In genomic region chr20:3710703-3711417, GRCh38 we compare ENCODE assay signal across 1 cellular context.
TF ChIP-seq lines count a peak whose summit lies in the region.

No MANE protein-coding gene starts in this region.

TF ChIP-seq in HepG2, 621 proteins besides CTCF, POLR2A, EP300 and RAD21 (continued from another document):
- TF ChIP-seq RBFOX2 (IDR thresholded peaks at IDR 0.05; ENCODE audit: low read depth, low read length): no peak
- no peak for TF ChIP-seq ZNF550 (CRISPR knock-in tag; IDR thresholded peaks at IDR 0.05; ENCODE audit: borderline replicate concordance)
- TF ChIP-seq PLRG1 (conservative IDR thresholded peaks at IDR 0.05): no peak
- no peak for TF ChIP-seq TRIM24 (CRISPR knock-in tag; IDR thresholded peaks at IDR 0.05)
- TF ChIP-seq KDM6A (CRISPR knock-in tag; IDR thresholded peaks at IDR 0.05; ENCODE audit: low read depth): no peak
- 0 out of 2 replicates have a peak, but pooled peaks have one; percentile 45 for TF ChIP-seq GATAD1 (CRISPR knock-in tag; IDR thresholded peaks at IDR 0.05)
- TF ChIP-seq, protein P1, sequence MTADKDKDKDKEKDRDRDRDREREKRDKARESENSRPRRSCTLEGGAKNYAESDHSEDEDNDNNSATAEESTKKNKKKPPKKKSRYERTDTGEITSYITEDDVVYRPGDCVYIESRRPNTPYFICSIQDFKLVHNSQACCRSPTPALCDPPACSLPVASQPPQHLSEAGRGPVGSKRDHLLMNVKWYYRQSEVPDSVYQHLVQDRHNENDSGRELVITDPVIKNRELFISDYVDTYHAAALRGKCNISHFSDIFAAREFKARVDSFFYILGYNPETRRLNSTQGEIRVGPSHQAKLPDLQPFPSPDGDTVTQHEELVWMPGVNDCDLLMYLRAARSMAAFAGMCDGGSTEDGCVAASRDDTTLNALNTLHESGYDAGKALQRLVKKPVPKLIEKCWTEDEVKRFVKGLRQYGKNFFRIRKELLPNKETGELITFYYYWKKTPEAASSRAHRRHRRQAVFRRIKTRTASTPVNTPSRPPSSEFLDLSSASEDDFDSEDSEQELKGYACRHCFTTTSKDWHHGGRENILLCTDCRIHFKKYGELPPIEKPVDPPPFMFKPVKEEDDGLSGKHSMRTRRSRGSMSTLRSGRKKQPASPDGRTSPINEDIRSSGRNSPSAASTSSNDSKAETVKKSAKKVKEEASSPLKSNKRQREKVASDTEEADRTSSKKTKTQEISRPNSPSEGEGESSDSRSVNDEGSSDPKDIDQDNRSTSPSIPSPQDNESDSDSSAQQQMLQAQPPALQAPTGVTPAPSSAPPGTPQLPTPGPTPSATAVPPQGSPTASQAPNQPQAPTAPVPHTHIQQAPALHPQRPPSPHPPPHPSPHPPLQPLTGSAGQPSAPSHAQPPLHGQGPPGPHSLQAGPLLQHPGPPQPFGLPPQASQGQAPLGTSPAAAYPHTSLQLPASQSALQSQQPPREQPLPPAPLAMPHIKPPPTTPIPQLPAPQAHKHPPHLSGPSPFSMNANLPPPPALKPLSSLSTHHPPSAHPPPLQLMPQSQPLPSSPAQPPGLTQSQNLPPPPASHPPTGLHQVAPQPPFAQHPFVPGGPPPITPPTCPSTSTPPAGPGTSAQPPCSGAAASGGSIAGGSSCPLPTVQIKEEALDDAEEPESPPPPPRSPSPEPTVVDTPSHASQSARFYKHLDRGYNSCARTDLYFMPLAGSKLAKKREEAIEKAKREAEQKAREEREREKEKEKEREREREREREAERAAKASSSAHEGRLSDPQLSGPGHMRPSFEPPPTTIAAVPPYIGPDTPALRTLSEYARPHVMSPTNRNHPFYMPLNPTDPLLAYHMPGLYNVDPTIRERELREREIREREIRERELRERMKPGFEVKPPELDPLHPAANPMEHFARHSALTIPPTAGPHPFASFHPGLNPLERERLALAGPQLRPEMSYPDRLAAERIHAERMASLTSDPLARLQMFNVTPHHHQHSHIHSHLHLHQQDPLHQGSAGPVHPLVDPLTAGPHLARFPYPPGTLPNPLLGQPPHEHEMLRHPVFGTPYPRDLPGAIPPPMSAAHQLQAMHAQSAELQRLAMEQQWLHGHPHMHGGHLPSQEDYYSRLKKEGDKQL (CRISPR knock-in tag; IDR thresholded peaks at IDR 0.05; ENCODE audit: low read depth): no peak
- TF ChIP-seq ZNF296 (CRISPR knock-in tag; conservative IDR thresholded peaks at IDR 0.05): no peak; the same call in 1 of the 2 replicates
- TF ChIP-seq ZBTB42 (CRISPR knock-in tag; IDR thresholded peaks at IDR 0.05): no peak
- TF ChIP-seq, protein P2, sequence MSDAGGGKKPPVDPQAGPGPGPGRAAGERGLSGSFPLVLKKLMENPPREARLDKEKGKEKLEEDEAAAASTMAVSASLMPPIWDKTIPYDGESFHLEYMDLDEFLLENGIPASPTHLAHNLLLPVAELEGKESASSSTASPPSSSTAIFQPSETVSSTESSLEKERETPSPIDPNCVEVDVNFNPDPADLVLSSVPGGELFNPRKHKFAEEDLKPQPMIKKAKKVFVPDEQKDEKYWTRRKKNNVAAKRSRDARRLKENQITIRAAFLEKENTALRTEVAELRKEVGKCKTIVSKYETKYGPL (CRISPR knock-in tag; IDR thresholded peaks at IDR 0.05): no peak
- TF ChIP-seq, protein P3, sequence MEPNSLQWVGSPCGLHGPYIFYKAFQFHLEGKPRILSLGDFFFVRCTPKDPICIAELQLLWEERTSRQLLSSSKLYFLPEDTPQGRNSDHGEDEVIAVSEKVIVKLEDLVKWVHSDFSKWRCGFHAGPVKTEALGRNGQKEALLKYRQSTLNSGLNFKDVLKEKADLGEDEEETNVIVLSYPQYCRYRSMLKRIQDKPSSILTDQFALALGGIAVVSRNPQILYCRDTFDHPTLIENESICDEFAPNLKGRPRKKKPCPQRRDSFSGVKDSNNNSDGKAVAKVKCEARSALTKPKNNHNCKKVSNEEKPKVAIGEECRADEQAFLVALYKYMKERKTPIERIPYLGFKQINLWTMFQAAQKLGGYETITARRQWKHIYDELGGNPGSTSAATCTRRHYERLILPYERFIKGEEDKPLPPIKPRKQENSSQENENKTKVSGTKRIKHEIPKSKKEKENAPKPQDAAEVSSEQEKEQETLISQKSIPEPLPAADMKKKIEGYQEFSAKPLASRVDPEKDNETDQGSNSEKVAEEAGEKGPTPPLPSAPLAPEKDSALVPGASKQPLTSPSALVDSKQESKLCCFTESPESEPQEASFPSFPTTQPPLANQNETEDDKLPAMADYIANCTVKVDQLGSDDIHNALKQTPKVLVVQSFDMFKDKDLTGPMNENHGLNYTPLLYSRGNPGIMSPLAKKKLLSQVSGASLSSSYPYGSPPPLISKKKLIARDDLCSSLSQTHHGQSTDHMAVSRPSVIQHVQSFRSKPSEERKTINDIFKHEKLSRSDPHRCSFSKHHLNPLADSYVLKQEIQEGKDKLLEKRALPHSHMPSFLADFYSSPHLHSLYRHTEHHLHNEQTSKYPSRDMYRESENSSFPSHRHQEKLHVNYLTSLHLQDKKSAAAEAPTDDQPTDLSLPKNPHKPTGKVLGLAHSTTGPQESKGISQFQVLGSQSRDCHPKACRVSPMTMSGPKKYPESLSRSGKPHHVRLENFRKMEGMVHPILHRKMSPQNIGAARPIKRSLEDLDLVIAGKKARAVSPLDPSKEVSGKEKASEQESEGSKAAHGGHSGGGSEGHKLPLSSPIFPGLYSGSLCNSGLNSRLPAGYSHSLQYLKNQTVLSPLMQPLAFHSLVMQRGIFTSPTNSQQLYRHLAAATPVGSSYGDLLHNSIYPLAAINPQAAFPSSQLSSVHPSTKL (CRISPR knock-in tag; IDR thresholded peaks at IDR 0.05): no peak
- no peak for TF ChIP-seq DNMT1 (CRISPR knock-in tag; IDR thresholded peaks at IDR 0.05)
- TF ChIP-seq PHF5A (CRISPR knock-in tag; IDR thresholded peaks at IDR 0.05; ENCODE audit: low read depth, unreplicated experiment): no peak
- no peak for TF ChIP-seq ZBTB20 (CRISPR knock-in tag; IDR thresholded peaks at IDR 0.05; ENCODE audit: borderline replicate concordance, low read depth)
- no peak for TF ChIP-seq MXI1 (IDR thresholded peaks at IDR 0.05; ENCODE audit: borderline replicate concordance, low read depth, low read length)
- no peak for TF ChIP-seq ZNF354B (CRISPR knock-in tag; IDR thresholded peaks at IDR 0.05)
- no peak; the same call in 1 of the 2 replicates for TF ChIP-seq ARHGAP35 (CRISPR knock-in tag; IDR thresholded peaks at IDR 0.05; ENCODE audit: borderline replicate concordance)
- no peak for TF ChIP-seq ZNF3 (CRISPR knock-in tag; IDR thresholded peaks at IDR 0.05)
- no peak for TF ChIP-seq TEAD2 (CRISPR knock-in tag; IDR thresholded peaks at IDR 0.05)
- no peak for TF ChIP-seq SP4 (CRISPR knock-in tag; IDR thresholded peaks at IDR 0.05)
- TF ChIP-seq HOXA7 (CRISPR knock-in tag; IDR thresholded peaks at IDR 0.05): no peak
- TF ChIP-seq, protein P4, sequence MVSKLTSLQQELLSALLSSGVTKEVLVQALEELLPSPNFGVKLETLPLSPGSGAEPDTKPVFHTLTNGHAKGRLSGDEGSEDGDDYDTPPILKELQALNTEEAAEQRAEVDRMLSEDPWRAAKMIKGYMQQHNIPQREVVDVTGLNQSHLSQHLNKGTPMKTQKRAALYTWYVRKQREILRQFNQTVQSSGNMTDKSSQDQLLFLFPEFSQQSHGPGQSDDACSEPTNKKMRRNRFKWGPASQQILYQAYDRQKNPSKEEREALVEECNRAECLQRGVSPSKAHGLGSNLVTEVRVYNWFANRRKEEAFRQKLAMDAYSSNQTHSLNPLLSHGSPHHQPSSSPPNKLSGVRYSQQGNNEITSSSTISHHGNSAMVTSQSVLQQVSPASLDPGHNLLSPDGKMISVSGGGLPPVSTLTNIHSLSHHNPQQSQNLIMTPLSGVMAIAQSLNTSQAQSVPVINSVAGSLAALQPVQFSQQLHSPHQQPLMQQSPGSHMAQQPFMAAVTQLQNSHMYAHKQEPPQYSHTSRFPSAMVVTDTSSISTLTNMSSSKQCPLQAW (CRISPR knock-in tag; IDR thresholded peaks at IDR 0.05): peak; percentile 21; the same call in 1 of the 2 replicates
- 0 out of 2 replicates have a peak, but pooled peaks have one; percentile 12 for TF ChIP-seq SUZ12 (IDR thresholded peaks at IDR 0.05; ENCODE audit: low read depth, low read length)
- no peak; the same call in 1 of the 2 replicates for TF ChIP-seq TBX2 (CRISPR knock-in tag; IDR thresholded peaks at IDR 0.05; ENCODE audit: borderline replicate concordance)
- TF ChIP-seq GRHL1 (CRISPR knock-in tag; conservative IDR thresholded peaks at IDR 0.05): no peak
- no peak for TF ChIP-seq ZNF772 (CRISPR knock-in tag; IDR thresholded peaks at IDR 0.05)
- no peak for TF ChIP-seq MAFG (CRISPR knock-in tag; IDR thresholded peaks at IDR 0.05)
- TF ChIP-seq MAZ (IDR thresholded peaks at IDR 0.05; ENCODE audit: borderline replicate concordance, low read depth, low read length): peak; percentile 66; the same call in 1 of the 2 replicates
- TF ChIP-seq MAZ (CRISPR knock-in tag; IDR thresholded peaks at IDR 0.05; ENCODE audit: low read depth): peak; percentile 81; the same call in 1 of the 2 replicates
- peak; percentile 50; the same call in 1 of the 2 replicates for TF ChIP-seq REPIN1 (CRISPR knock-in tag; IDR thresholded peaks at IDR 0.05; ENCODE audit: borderline replicate concordance, low read depth)
- TF ChIP-seq ZNF331 (CRISPR knock-in tag; IDR thresholded peaks at IDR 0.05): peak; percentile 77
- TF ChIP-seq ZSCAN9 (CRISPR knock-in tag; IDR thresholded peaks at IDR 0.05; ENCODE audit: borderline replicate concordance): no peak
- no peak for TF ChIP-seq MAFK (conservative IDR thresholded peaks at IDR 0.05 in 1 of 2, IDR thresholded peaks at IDR 0.05 in 1 of 2; ENCODE audit: low read length in 2 of 2)
- peak; percentile 53; the same call in 1 of the 2 replicates for TF ChIP-seq AHR (CRISPR knock-in tag; IDR thresholded peaks at IDR 0.05)
- peak; percentile 55; the same call in 1 of the 2 replicates for TF ChIP-seq ZFX (CRISPR knock-in tag; IDR thresholded peaks at IDR 0.05; ENCODE audit: low read depth)
- TF ChIP-seq FOXC1 (CRISPR knock-in tag; IDR thresholded peaks at IDR 0.05; ENCODE audit: borderline replicate concordance): no peak
- peak; percentile 58; the same call in 1 of the 2 replicates for TF ChIP-seq ZNF274 (CRISPR knock-in tag; IDR thresholded peaks at IDR 0.05)
- no peak for TF ChIP-seq GTF2F1 (IDR thresholded peaks at IDR 0.05; ENCODE audit: low read length)
- no peak for TF ChIP-seq AGO1 (IDR thresholded peaks at IDR 0.05; ENCODE audit: low read depth, low read length, poor library complexity, severe bottlenecking)
- no peak for TF ChIP-seq SAFB2 (CRISPR knock-in tag; IDR thresholded peaks at IDR 0.05; ENCODE audit: borderline replicate concordance, low read depth)
- TF ChIP-seq TBP (CRISPR knock-in tag; IDR thresholded peaks at IDR 0.05): no peak
- no peak for TF ChIP-seq MIXL1 (CRISPR knock-in tag; IDR thresholded peaks at IDR 0.05)
- 0 out of 2 replicates have a peak, but pooled peaks have one; percentile 56 for TF ChIP-seq KDM3A (CRISPR knock-in tag; IDR thresholded peaks at IDR 0.05; ENCODE audit: low read depth)
- TF ChIP-seq ZMAT3 (CRISPR knock-in tag; conservative IDR thresholded peaks at IDR 0.05): no peak
- no peak for TF ChIP-seq ZSCAN22 (CRISPR knock-in tag; IDR thresholded peaks at IDR 0.05)
- no peak for TF ChIP-seq ZNF841 (CRISPR knock-in tag; IDR thresholded peaks at IDR 0.05; ENCODE audit: borderline replicate concordance)
- TF ChIP-seq, protein P5, sequence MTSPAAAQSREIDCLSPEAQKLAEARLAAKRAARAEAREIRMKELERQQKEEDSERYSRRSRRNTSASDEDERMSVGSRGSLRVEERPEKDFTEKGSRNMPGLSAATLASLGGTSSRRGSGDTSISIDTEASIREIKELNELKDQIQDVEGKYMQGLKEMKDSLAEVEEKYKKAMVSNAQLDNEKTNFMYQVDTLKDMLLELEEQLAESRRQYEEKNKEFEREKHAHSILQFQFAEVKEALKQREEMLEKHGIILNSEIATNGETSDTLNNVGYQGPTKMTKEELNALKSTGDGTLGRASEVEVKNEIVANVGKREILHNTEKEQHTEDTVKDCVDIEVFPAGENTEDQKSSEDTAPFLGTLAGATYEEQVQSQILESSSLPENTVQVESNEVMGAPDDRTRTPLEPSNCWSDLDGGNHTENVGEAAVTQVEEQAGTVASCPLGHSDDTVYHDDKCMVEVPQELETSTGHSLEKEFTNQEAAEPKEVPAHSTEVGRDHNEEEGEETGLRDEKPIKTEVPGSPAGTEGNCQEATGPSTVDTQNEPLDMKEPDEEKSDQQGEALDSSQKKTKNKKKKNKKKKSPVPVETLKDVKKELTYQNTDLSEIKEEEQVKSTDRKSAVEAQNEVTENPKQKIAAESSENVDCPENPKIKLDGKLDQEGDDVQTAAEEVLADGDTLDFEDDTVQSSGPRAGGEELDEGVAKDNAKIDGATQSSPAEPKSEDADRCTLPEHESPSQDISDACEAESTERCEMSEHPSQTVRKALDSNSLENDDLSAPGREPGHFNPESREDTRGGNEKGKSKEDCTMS (CRISPR knock-in tag; conservative IDR thresholded peaks at IDR 0.05): no peak
- TF ChIP-seq RAD51 (IDR thresholded peaks at IDR 0.05; ENCODE audit: borderline replicate concordance): no peak
- TF ChIP-seq, protein P6, sequence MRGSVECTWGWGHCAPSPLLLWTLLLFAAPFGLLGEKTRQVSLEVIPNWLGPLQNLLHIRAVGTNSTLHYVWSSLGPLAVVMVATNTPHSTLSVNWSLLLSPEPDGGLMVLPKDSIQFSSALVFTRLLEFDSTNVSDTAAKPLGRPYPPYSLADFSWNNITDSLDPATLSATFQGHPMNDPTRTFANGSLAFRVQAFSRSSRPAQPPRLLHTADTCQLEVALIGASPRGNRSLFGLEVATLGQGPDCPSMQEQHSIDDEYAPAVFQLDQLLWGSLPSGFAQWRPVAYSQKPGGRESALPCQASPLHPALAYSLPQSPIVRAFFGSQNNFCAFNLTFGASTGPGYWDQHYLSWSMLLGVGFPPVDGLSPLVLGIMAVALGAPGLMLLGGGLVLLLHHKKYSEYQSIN (CRISPR knock-in tag; IDR thresholded peaks at IDR 0.05; ENCODE audit: borderline replicate concordance): no peak
- no peak for TF ChIP-seq ZNF615 (CRISPR knock-in tag; IDR thresholded peaks at IDR 0.05; ENCODE audit: borderline replicate concordance)
- no peak for TF ChIP-seq SMARCC2 (IDR thresholded peaks at IDR 0.05)
